ENCODE assay signal across 8 cellular contexts in genomic region chr1:54249798-54250497, GRCh38. TPM values are rescaled to one million over a fixed set of nuclear protein-coding genes. Genes with fewer than 3 reads are reported as not detected.
A peak's percentile ranks its signal among the peaks of the same experiment; 100 is the strongest.
DNase-seq lines count a peak whose midpoint lies in the region; ATAC-seq and TF ChIP-seq lines count a peak whose summit lies in the region.
"Had no signal": no experiment of that assay in that cellular context is flagged by ENCODE, and none has a peak within 500 bp of the region (broad histone marks: within the 10 kb centered on the region; RNA-seq: fewer than 3 reads in every experiment).

No MANE protein-coding gene starts in this region.

- H3K4me1 Mint-ChIP-seq in stimulated activated effector memory CD8-positive, alpha-beta T cell treated with anti-CD3 and anti-CD28 coated beads, Interleukin-12 subunit alpha, Interleukin-12 subunit beta, amount 100 ng/mL, for 72 hours, result peaks cover 23% of the 10 kb centered on the region
- H3K4me1 Mint-ChIP-seq in CD4-positive, alpha-beta T cell (ENCODE audit: low read depth), result no peaks in the 10 kb centered on the region

- CTCF ChIA-PET in HEK293T (lab: Yijun Ruan, JAX), result no interaction called here
- CTCF ChIA-PET in CD4-positive, alpha-beta T cell (lab: Charles Lee), result no interaction called here

- no peaks in the 10 kb centered on the region for H3K27me3 ChIP-seq in heart left ventricle
- H3K27me3 ChIP-seq in CD4-positive, alpha-beta T cell (ENCODE audit: control insufficient read depth, insufficient read depth, low read length), result no peaks in the 10 kb centered on the region

- H3K4me3 ChIP-seq in heart left ventricle, result no peak overlapping the region

- no peaks in the 10 kb centered on the region for H3K9me3 ChIP-seq in heart left ventricle
- no peaks in the 10 kb centered on the region for H3K9me3 ChIP-seq in CD4-positive, alpha-beta T cell (ENCODE audit: control insufficient read depth, low read length)

- no peaks in the 10 kb centered on the region for H3K27me3 Mint-ChIP-seq in CD4-positive, alpha-beta T cell

- DNase-seq in HEK293T (ENCODE audit: extremely low spot score) (peak; percentile 68), SW 1271 (lab: John Stamatoyannopoulos, UW) (peak; percentile 30 to 55), heart left ventricle (no peak), GM19240 (ENCODE audit: insufficient read length, low spot score) (no peak), left lobe of liver (ENCODE audit: low spot score) (no peak)
- DNase-seq in stimulated activated effector memory CD8-positive, alpha-beta T cell treated with anti-CD3 and anti-CD28 coated beads, Interleukin-12 subunit alpha, Interleukin-12 subunit beta, amount 100 ng/mL, for 72 hours (ENCODE audit: low spot score in 2 of 2), result no peak
- no peak for DNase-seq in CD4-positive, alpha-beta T cell
- DNase-seq: activated naive CD4-positive, alpha-beta T cell had no signal

- intact Hi-C loops in heart left ventricle (cut with DNase I), result no loop called here
- intact Hi-C loops in CD4-positive, alpha-beta T cell (cut with DNase I, micrococcal nuclease), result no loop called here

- no peak for TF ChIP-seq CTCF in heart left ventricle (IDR thresholded peaks at IDR 0.05)
- no peak for TF ChIP-seq CTCF in CD4-positive, alpha-beta T cell (IDR thresholded peaks at IDR 0.05)

- POLR2A ChIA-PET in HEK293T (lab: Yijun Ruan, JAX), result no interaction called here
- POLR2A ChIA-PET in CD4-positive, alpha-beta T cell (lab: Charles Lee), result no interaction called here

- peaks cover 37% of the 10 kb centered on the region for H3K36me3 Mint-ChIP-seq in stimulated activated effector memory CD8-positive, alpha-beta T cell treated with anti-CD3 and anti-CD28 coated beads, Interleukin-12 subunit alpha, Interleukin-12 subunit beta, amount 100 ng/mL, for 72 hours
- H3K36me3 Mint-ChIP-seq in CD4-positive, alpha-beta T cell (ENCODE audit: low read depth), result peaks cover 35% of the 10 kb centered on the region

- peak overlapping the region in 3 of 12 donors; percentile 6 to 61 (median 42) for H3K27ac ChIP-seq in heart left ventricle
- H3K27ac ChIP-seq in CD4-positive, alpha-beta T cell (ENCODE audit: low read depth, low read length), result no peak overlapping the region

- no peak overlapping the region for H3K4me3 Mint-ChIP-seq in stimulated activated effector memory CD8-positive, alpha-beta T cell treated with anti-CD3 and anti-CD28 coated beads, Interleukin-12 subunit alpha, Interleukin-12 subunit beta, amount 100 ng/mL, for 72 hours
- H3K4me3 Mint-ChIP-seq in CD4-positive, alpha-beta T cell, result no peak overlapping the region

- H3K36me3 ChIP-seq in heart left ventricle, result peaks cover 0 to 28% (median 6%) of the 10 kb centered on the region in 9 donors

- ATAC-seq in heart left ventricle, result peak; percentile 9 to 58 (median 36)
- ATAC-seq in stimulated activated effector memory CD8-positive, alpha-beta T cell treated with anti-CD3 and anti-CD28 coated beads, Interleukin-12 subunit alpha, Interleukin-12 subunit beta, amount 100 ng/mL, for 72 hours, result no peak
- no peak for ATAC-seq in CD4-positive, alpha-beta T cell (ENCODE audit: poor library complexity)
- ATAC-seq in left lobe of liver, result no peak

- 60 to 76% (median 72%) methylated on average over 10 of the region's 10 CpGs for WGBS in heart left ventricle, 4 donors

- H3K9me3 Mint-ChIP-seq in stimulated activated effector memory CD8-positive, alpha-beta T cell treated with anti-CD3 and anti-CD28 coated beads, Interleukin-12 subunit alpha, Interleukin-12 subunit beta, amount 100 ng/mL, for 72 hours, result no peaks in the 10 kb centered on the region
- no peaks in the 10 kb centered on the region for H3K9me3 Mint-ChIP-seq in CD4-positive, alpha-beta T cell

- H3K4me1 ChIP-seq in heart left ventricle, result peaks cover 0 to 48% (median 13%) of the 10 kb centered on the region in 12 donors

- no peak for TF ChIP-seq POLR2A in heart left ventricle (IDR thresholded peaks at IDR 0.05)

- H3K27ac Mint-ChIP-seq in stimulated activated effector memory CD8-positive, alpha-beta T cell treated with anti-CD3 and anti-CD28 coated beads, Interleukin-12 subunit alpha, Interleukin-12 subunit beta, amount 100 ng/mL, for 72 hours, result peak overlapping the region; percentile 52
- H3K27ac Mint-ChIP-seq in CD4-positive, alpha-beta T cell, result no peak overlapping the region

TF ChIP-seq in HEK293T, 16 proteins besides CTCF, POLR2A, EP300 and RAD21:
- TF ChIP-seq ELF4 (IDR thresholded peaks at IDR 0.05) (no peak), ZNF384 (IDR thresholded peaks at IDR 0.05) (no peak), TARDBP (IDR thresholded peaks at IDR 0.05) (no peak)

RNA-seq across cellular contexts. Expression of gene MRPL37, which starts 50.0 kb away (rescaled TPM):
- 100 to 1,000 TPM in 2 of 9 donors, 10 to 100 TPM in 7; 75.6 to 122 (median 89.3) TPM for total RNA-seq in heart left ventricle
- polyA plus RNA-seq in heart left ventricle, result 10 to 100 TPM; 46.7 to 78.1 TPM
- 10 to 100 TPM; 24.0 to 24.4 TPM for total RNA-seq in CD4-positive, alpha-beta T cell
- 88.9 TPM for total RNA-seq in left lobe of liver

RNA-seq across cellular contexts. Expression of gene CYB5RL, which starts 50.1 kb away (rescaled TPM):
- total RNA-seq in heart left ventricle (1 to 10 TPM; 2.8 to 7.5 (median 4.4) TPM), left lobe of liver (3.5 TPM)
- 1 to 10 TPM; 2.2 to 2.7 TPM for polyA plus RNA-seq in heart left ventricle
- 1 to 10 TPM; 2.0 to 2.1 TPM for total RNA-seq in CD4-positive, alpha-beta T cell

Comparison
In these comparisons a context has a peak if more than half of its experiments do, and no peak if none do; other contexts are left out.
1. DNase-seq: peak in HEK293T (single experiment) and SW 1271 (2 of 2); none in heart left ventricle (0 of 5), stimulated activated effector memory CD8-positive, alpha-beta T cell treated with anti-CD3 and anti-CD28 coated beads, Interleukin-12 subunit alpha, Interleukin-12 subunit beta, amount 100 ng/mL, for 72 hours (0 of 2), GM19240 (single experiment), CD4-positive, alpha-beta T cell (0 of 10) and left lobe of liver (single experiment).
2. ATAC-seq: peak in heart left ventricle (4 of 4); none in stimulated activated effector memory CD8-positive, alpha-beta T cell treated with anti-CD3 and anti-CD28 coated beads, Interleukin-12 subunit alpha, Interleukin-12 subunit beta, amount 100 ng/mL, for 72 hours (single experiment), CD4-positive, alpha-beta T cell (single experiment) and left lobe of liver (single experiment).